Comparison of ENCODE assay signal across 10 cellular contexts in genomic region chr5:34930870-34931269, GRCh38. TPM values are rescaled to one million over a fixed set of nuclear protein-coding genes. Genes with fewer than 3 reads are reported as not detected.
DNase-seq lines count a peak whose midpoint lies in the region; ATAC-seq, FAIRE-seq and TF ChIP-seq lines count a peak whose summit lies in the region.
"Had no signal": no experiment of that assay in that cellular context is flagged by ENCODE, and none has a peak within 500 bp of the region (broad histone marks: within the 10 kb centered on the region; RNA-seq: fewer than 3 reads in every experiment).

No MANE protein-coding gene starts in this region.

- no CpG with 5 or more reads among the region's 4 CpGs for WGBS in mesendoderm (ENCODE audit: extremely low coverage, insufficient coverage, low lambda C conversion rate)

- H3K9ac ChIP-seq in mesendoderm (ENCODE audit: low read length) = peak overlapping the region; percentile 90

- peaks cover 10% of the 10 kb centered on the region for H3K79me1 ChIP-seq in mesendoderm (ENCODE audit: low read length)

- no peak overlapping the region for H2BK120ac ChIP-seq in mesendoderm (ENCODE audit: low read depth, low read length)

- no peak overlapping the region for H2BK5ac ChIP-seq in mesendoderm (ENCODE audit: low read length)

- no peaks in the 10 kb centered on the region for H3K9me3 ChIP-seq in right atrium auricular region
- no peaks in the 10 kb centered on the region for H3K9me3 ChIP-seq in vagina

- H4K5ac ChIP-seq in mesendoderm (ENCODE audit: low read length) = no peak overlapping the region

- H3K27me3 ChIP-seq in right atrium auricular region (no peaks in the 10 kb centered on the region), brain microvascular endothelial cell (replicated peaks) (no peaks in the 10 kb centered on the region), mesendoderm (ENCODE audit: insufficient read depth, low read length, poor library complexity) (no peaks in the 10 kb centered on the region), vagina (no peaks in the 10 kb centered on the region)

- H3K18ac ChIP-seq in mesendoderm (ENCODE audit: low read length) = no peak overlapping the region

- peak overlapping the region; percentile 89 for H3K4me2 ChIP-seq in mesendoderm (ENCODE audit: low read length)

- TF ChIP-seq CTCF in right atrium auricular region (IDR thresholded peaks at IDR 0.05) = no peak
- no peak for TF ChIP-seq CTCF in brain microvascular endothelial cell (IDR thresholded peaks at IDR 0.05; ENCODE audit: low read depth, low read length, missing control alignments)
- TF ChIP-seq CTCF in vagina (IDR thresholded peaks at IDR 0.05) = no peak

- peaks cover 0 to 22% of the 10 kb centered on the region in 2 donors for H3K4me1 ChIP-seq in right atrium auricular region
- H3K4me1 ChIP-seq in mesendoderm (ENCODE audit: control insufficient read depth, low read depth, low read length) = no peaks in the 10 kb centered on the region
- peaks cover 40% of the 10 kb centered on the region for H3K4me1 ChIP-seq in vagina

- H3K79me2 ChIP-seq in mesendoderm (ENCODE audit: control insufficient read depth, insufficient read depth, low read length) = peaks cover 25% of the 10 kb centered on the region

- DNase-seq in right atrium auricular region (ENCODE audit: low spot score) (no peak), Right ventricle myocardium superior (no peak), brain microvascular endothelial cell (no peak), mesendoderm (no peak), vagina (ENCODE audit: extremely low spot score in 2 of 2) (no peak), urothelium cell line (ENCODE audit: low spot score) (no peak), GOT3 (lab: John Stamatoyannopoulos, UW) (no peak)
- DNase-seq: activated CD4-positive, alpha-beta T cell treated with anti-CD3 and anti-CD28 coated beads, Interleukin-2, amount 50 U/mL, for 4 hours had no signal

- FAIRE-seq in urothelium cell line (lab: Jason Lieb, UNC) = no peak
- FAIRE-seq: G401.6 had no signal

- no peak overlapping the region for H3K23ac ChIP-seq in mesendoderm (ENCODE audit: low read length)

- H3K4me3 ChIP-seq in right atrium auricular region (peak overlapping the region; percentile 86 to 92), brain microvascular endothelial cell (ENCODE audit: low read depth, low read length) (peak overlapping the region; percentile 90), mesendoderm (ENCODE audit: low read length) (no peak overlapping the region), vagina (peak overlapping the region; percentile 79 to 97)

- ATAC-seq in Right ventricle myocardium superior (ENCODE audit: poor library complexity) (no peak), HG03159 (IDR thresholded peaks at IDR 0.05; ENCODE audit: unreplicated experiment) (no peak)

- no peak overlapping the region for H2BK15ac ChIP-seq in mesendoderm (replicated peaks; ENCODE audit: low read depth)

- H3K36me3 ChIP-seq in right atrium auricular region (peaks cover 10% of the 10 kb centered on the region), brain microvascular endothelial cell (replicated peaks) (peaks cover 5% of the 10 kb centered on the region), mesendoderm (ENCODE audit: control insufficient read depth, insufficient read depth, low read length) (no peaks in the 10 kb centered on the region), vagina (peaks cover 0 to 12% of the 10 kb centered on the region in 2 donors)

- H2AK5ac ChIP-seq in mesendoderm (ENCODE audit: low read length) = no peak overlapping the region

- H3K4ac ChIP-seq in mesendoderm (ENCODE audit: low read depth, low read length) = no peak overlapping the region

- H3K56ac ChIP-seq in mesendoderm (ENCODE audit: low read length) = peak overlapping the region; percentile 63

- H3K27ac ChIP-seq in right atrium auricular region (peak overlapping the region; percentile 96 to 99), brain microvascular endothelial cell (peak overlapping the region; percentile 66), mesendoderm (ENCODE audit: low read depth, low read length) (no peak overlapping the region), vagina (peak overlapping the region; percentile 96)

- in situ Hi-C loops in brain microvascular endothelial cell (cut with HindIII; ENCODE audit: low pct_ligation_motif_present, low sequenced_read_pairs) = no loop called here

- no peak overlapping the region for H4K8ac ChIP-seq in mesendoderm (ENCODE audit: low read depth, low read length)

- TF ChIP-seq POLR2A in vagina (IDR thresholded peaks at IDR 0.05) = no peak

- intact Hi-C loops in Right ventricle myocardium superior (cut with DNase I) = no loop called here
- intact Hi-C loops in vagina (cut with DNase I) = no loop called here

RNA-seq across cellular contexts. Expression of gene DNAJC21, which starts 1.5 kb away (rescaled TPM):
- 10 to 100 TPM; 39.1 to 50.8 TPM for total RNA-seq in right atrium auricular region
- total RNA-seq in Right ventricle myocardium superior = 50.3 TPM
- polyA plus RNA-seq in mesendoderm (2013, experiment 1 of 2) = 43.9 TPM
- polyA plus RNA-seq in mesendoderm (2013, experiment 2 of 2) = 45.0 TPM
- 38.5 TPM for total RNA-seq in vagina

RNA-seq across cellular contexts. Expression of gene BRIX1, which starts 15.4 kb away (rescaled TPM):
- total RNA-seq in right atrium auricular region (10 to 100 TPM in 1 of 2 donors, 1 to 10 TPM in 1; 8.4 to 11.7 TPM), Right ventricle myocardium superior (9.0 TPM), vagina (10.3 TPM)
- polyA plus RNA-seq in mesendoderm (2013, experiment 1 of 2) = 104 TPM
- 108 TPM for polyA plus RNA-seq in mesendoderm (2013, experiment 2 of 2)

RNA-seq across cellular contexts. Expression of gene RAD1, which starts 15.6 kb away (rescaled TPM):
- total RNA-seq in right atrium auricular region = 10 to 100 TPM; 16.6 to 20.1 TPM
- total RNA-seq in Right ventricle myocardium superior = 21.5 TPM
- polyA plus RNA-seq in mesendoderm (2013, experiment 1 of 2) = 38.8 TPM
- 41.9 TPM for polyA plus RNA-seq in mesendoderm (2013, experiment 2 of 2)
- total RNA-seq in vagina = 27.7 TPM
